1 cellular context compared by ENCODE assay signal in genomic region chr6:36028088-36028886, GRCh38.
A peak's percentile ranks its signal among the peaks of the same experiment; 100 is the strongest.
TF ChIP-seq lines count a peak whose summit lies in the region.

No MANE protein-coding gene starts in this region.

TF ChIP-seq in HepG2, 621 proteins besides CTCF, POLR2A, EP300 and RAD21 (continued from another document):
- TF ChIP-seq, protein P1, sequence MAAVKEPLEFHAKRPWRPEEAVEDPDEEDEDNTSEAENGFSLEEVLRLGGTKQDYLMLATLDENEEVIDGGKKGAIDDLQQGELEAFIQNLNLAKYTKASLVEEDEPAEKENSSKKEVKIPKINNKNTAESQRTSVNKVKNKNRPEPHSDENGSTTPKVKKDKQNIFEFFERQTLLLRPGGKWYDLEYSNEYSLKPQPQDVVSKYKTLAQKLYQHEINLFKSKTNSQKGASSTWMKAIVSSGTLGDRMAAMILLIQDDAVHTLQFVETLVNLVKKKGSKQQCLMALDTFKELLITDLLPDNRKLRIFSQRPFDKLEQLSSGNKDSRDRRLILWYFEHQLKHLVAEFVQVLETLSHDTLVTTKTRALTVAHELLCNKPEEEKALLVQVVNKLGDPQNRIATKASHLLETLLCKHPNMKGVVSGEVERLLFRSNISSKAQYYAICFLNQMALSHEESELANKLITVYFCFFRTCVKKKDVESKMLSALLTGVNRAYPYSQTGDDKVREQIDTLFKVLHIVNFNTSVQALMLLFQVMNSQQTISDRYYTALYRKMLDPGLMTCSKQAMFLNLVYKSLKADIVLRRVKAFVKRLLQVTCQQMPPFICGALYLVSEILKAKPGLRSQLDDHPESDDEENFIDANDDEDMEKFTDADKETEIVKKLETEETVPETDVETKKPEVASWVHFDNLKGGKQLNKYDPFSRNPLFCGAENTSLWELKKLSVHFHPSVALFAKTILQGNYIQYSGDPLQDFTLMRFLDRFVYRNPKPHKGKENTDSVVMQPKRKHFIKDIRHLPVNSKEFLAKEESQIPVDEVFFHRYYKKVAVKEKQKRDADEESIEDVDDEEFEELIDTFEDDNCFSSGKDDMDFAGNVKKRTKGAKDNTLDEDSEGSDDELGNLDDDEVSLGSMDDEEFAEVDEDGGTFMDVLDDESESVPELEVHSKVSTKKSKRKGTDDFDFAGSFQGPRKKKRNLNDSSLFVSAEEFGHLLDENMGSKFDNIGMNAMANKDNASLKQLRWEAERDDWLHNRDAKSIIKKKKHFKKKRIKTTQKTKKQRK (IDR thresholded peaks at IDR 0.05; ENCODE audit: low read length): no peak
- 0 out of 2 replicates have a peak, but pooled peaks have one; percentile 9 for TF ChIP-seq ZFP62 (CRISPR knock-in tag; IDR thresholded peaks at IDR 0.05)
- TF ChIP-seq, protein P2, sequence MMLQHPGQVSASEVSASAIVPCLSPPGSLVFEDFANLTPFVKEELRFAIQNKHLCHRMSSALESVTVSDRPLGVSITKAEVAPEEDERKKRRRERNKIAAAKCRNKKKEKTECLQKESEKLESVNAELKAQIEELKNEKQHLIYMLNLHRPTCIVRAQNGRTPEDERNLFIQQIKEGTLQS (CRISPR knock-in tag; IDR thresholded peaks at IDR 0.05): no peak; the same call in 1 of the 2 replicates
- no peak for TF ChIP-seq ZC3H4 (CRISPR knock-in tag; IDR thresholded peaks at IDR 0.05; ENCODE audit: borderline replicate concordance)
- TF ChIP-seq GATA4 (IDR thresholded peaks at IDR 0.05; ENCODE audit: borderline replicate concordance, low read depth): no peak
- no peak for TF ChIP-seq HNF4G (IDR thresholded peaks at IDR 0.05; ENCODE audit: borderline replicate concordance, low read depth, low read length)
- TF ChIP-seq HNF4G (CRISPR knock-in tag; IDR thresholded peaks at IDR 0.05; ENCODE audit: borderline replicate concordance, low read depth): no peak
- no peak for TF ChIP-seq ZNF614 (CRISPR knock-in tag; IDR thresholded peaks at IDR 0.05; ENCODE audit: borderline replicate concordance)
- 0 out of 2 replicates have a peak, but pooled peaks have one; percentile 89 for TF ChIP-seq ZNF550 (CRISPR knock-in tag; IDR thresholded peaks at IDR 0.05; ENCODE audit: borderline replicate concordance)
- no peak for TF ChIP-seq ZEB1 (IDR thresholded peaks at IDR 0.05; ENCODE audit: insufficient replicate concordance, low read depth)
- TF ChIP-seq ZNF740 (CRISPR knock-in tag; IDR thresholded peaks at IDR 0.05): no peak
- no peak for TF ChIP-seq ZNF83 (CRISPR knock-in tag; IDR thresholded peaks at IDR 0.05; ENCODE audit: borderline replicate concordance)
- TF ChIP-seq NAIF1 (CRISPR knock-in tag; IDR thresholded peaks at IDR 0.05; ENCODE audit: borderline replicate concordance): no peak
- TF ChIP-seq MXD4 (CRISPR knock-in tag; IDR thresholded peaks at IDR 0.05): no peak
- TF ChIP-seq, protein P3, sequence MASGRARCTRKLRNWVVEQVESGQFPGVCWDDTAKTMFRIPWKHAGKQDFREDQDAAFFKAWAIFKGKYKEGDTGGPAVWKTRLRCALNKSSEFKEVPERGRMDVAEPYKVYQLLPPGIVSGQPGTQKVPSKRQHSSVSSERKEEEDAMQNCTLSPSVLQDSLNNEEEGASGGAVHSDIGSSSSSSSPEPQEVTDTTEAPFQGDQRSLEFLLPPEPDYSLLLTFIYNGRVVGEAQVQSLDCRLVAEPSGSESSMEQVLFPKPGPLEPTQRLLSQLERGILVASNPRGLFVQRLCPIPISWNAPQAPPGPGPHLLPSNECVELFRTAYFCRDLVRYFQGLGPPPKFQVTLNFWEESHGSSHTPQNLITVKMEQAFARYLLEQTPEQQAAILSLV (CRISPR knock-in tag; IDR thresholded peaks at IDR 0.05; ENCODE audit: borderline replicate concordance): no peak; the same call in 1 of the 2 replicates
- TF ChIP-seq SOX5 (CRISPR knock-in tag; IDR thresholded peaks at IDR 0.05; ENCODE audit: borderline replicate concordance): no peak
- no peak for TF ChIP-seq ZMYM2 (CRISPR knock-in tag; IDR thresholded peaks at IDR 0.05)
- TF ChIP-seq, protein P4, sequence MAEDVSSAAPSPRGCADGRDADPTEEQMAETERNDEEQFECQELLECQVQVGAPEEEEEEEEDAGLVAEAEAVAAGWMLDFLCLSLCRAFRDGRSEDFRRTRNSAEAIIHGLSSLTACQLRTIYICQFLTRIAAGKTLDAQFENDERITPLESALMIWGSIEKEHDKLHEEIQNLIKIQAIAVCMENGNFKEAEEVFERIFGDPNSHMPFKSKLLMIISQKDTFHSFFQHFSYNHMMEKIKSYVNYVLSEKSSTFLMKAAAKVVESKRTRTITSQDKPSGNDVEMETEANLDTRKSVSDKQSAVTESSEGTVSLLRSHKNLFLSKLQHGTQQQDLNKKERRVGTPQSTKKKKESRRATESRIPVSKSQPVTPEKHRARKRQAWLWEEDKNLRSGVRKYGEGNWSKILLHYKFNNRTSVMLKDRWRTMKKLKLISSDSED (CRISPR knock-in tag; IDR thresholded peaks at IDR 0.05): no peak
- no peak for TF ChIP-seq RBAK (CRISPR knock-in tag; IDR thresholded peaks at IDR 0.05)
- TF ChIP-seq ZNF367 (CRISPR knock-in tag; IDR thresholded peaks at IDR 0.05; ENCODE audit: borderline replicate concordance): no peak
- TF ChIP-seq NFIB (CRISPR knock-in tag; IDR thresholded peaks at IDR 0.05; ENCODE audit: borderline replicate concordance): no peak
- no peak for TF ChIP-seq RNF219 (CRISPR knock-in tag; IDR thresholded peaks at IDR 0.05)
- no peak for TF ChIP-seq NPAS2 (CRISPR knock-in tag; IDR thresholded peaks at IDR 0.05; ENCODE audit: borderline replicate concordance)
- TF ChIP-seq MXI1 (IDR thresholded peaks at IDR 0.05; ENCODE audit: borderline replicate concordance, low read depth, low read length): no peak; the same call in 2 of the 3 replicates
- TF ChIP-seq ARNTL (CRISPR knock-in tag; IDR thresholded peaks at IDR 0.05): no peak
- TF ChIP-seq, protein P5, sequence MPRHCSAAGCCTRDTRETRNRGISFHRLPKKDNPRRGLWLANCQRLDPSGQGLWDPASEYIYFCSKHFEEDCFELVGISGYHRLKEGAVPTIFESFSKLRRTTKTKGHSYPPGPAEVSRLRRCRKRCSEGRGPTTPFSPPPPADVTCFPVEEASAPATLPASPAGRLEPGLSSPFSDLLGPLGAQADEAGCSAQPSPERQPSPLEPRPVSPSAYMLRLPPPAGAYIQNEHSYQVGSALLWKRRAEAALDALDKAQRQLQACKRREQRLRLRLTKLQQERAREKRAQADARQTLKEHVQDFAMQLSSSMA (CRISPR knock-in tag; IDR thresholded peaks at IDR 0.05): peak; percentile 37
- no peak for TF ChIP-seq FOXA1 (IDR thresholded peaks at IDR 0.05)
- TF ChIP-seq FOXA1 (CRISPR knock-in tag; IDR thresholded peaks at IDR 0.05): peak; percentile 22; the same call in 1 of the 2 replicates
- TF ChIP-seq, protein P6, sequence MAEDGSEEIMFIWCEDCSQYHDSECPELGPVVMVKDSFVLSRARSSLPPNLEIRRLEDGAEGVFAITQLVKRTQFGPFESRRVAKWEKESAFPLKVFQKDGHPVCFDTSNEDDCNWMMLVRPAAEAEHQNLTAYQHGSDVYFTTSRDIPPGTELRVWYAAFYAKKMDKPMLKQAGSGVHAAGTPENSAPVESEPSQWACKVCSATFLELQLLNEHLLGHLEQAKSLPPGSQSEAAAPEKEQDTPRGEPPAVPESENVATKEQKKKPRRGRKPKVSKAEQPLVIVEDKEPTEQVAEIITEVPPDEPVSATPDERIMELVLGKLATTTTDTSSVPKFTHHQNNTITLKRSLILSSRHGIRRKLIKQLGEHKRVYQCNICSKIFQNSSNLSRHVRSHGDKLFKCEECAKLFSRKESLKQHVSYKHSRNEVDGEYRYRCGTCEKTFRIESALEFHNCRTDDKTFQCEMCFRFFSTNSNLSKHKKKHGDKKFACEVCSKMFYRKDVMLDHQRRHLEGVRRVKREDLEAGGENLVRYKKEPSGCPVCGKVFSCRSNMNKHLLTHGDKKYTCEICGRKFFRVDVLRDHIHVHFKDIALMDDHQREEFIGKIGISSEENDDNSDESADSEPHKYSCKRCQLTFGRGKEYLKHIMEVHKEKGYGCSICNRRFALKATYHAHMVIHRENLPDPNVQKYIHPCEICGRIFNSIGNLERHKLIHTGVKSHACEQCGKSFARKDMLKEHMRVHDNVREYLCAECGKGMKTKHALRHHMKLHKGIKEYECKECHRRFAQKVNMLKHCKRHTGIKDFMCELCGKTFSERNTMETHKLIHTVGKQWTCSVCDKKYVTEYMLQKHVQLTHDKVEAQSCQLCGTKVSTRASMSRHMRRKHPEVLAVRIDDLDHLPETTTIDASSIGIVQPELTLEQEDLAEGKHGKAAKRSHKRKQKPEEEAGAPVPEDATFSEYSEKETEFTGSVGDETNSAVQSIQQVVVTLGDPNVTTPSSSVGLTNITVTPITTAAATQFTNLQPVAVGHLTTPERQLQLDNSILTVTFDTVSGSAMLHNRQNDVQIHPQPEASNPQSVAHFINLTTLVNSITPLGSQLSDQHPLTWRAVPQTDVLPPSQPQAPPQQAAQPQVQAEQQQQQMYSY (CRISPR knock-in tag; IDR thresholded peaks at IDR 0.05): no peak
- no peak for TF ChIP-seq NFIC (IDR thresholded peaks at IDR 0.05; ENCODE audit: low read length)
- no peak for TF ChIP-seq NR2F6 (IDR thresholded peaks at IDR 0.05)
- no peak for TF ChIP-seq NR2F6 (CRISPR knock-in tag; IDR thresholded peaks at IDR 0.05)
- TF ChIP-seq ZBTB7B (CRISPR knock-in tag; IDR thresholded peaks at IDR 0.05): 0 out of 2 replicates have a peak, but pooled peaks have one; percentile 23
- no peak; the same call in 1 of the 2 replicates for TF ChIP-seq DMAP1 (CRISPR knock-in tag; IDR thresholded peaks at IDR 0.05)
- TF ChIP-seq PLRG1 (conservative IDR thresholded peaks at IDR 0.05): no peak
- no peak for TF ChIP-seq REXO4 (CRISPR knock-in tag; IDR thresholded peaks at IDR 0.05; ENCODE audit: borderline replicate concordance)
- TF ChIP-seq ZNF616 (CRISPR knock-in tag; IDR thresholded peaks at IDR 0.05; ENCODE audit: low read depth): no peak
- TF ChIP-seq HCFC1 (IDR thresholded peaks at IDR 0.05; ENCODE audit: low read depth, low read length): no peak
- 0 out of 2 replicates have a peak, but pooled peaks have one; percentile 54 for TF ChIP-seq KDM3A (CRISPR knock-in tag; IDR thresholded peaks at IDR 0.05; ENCODE audit: low read depth)
- TF ChIP-seq HNRNPLL (IDR thresholded peaks at IDR 0.05; ENCODE audit: low read depth, low read length, poor library complexity, severe bottlenecking): peak; percentile 52
- 0 out of 2 replicates have a peak, but pooled peaks have one; percentile 26 for TF ChIP-seq CBX5 (CRISPR knock-in tag; IDR thresholded peaks at IDR 0.05; ENCODE audit: borderline replicate concordance)
- no peak; the same call in 1 of the 2 replicates for TF ChIP-seq ZSCAN25 (CRISPR knock-in tag; IDR thresholded peaks at IDR 0.05)
- TF ChIP-seq TCF12 (IDR thresholded peaks at IDR 0.05): no peak
- peak; percentile 75; the same call in 1 of the 2 replicates for TF ChIP-seq TCF12 (CRISPR knock-in tag; IDR thresholded peaks at IDR 0.05)
- no peak; the same call in 1 of the 2 replicates for TF ChIP-seq SPEN (CRISPR knock-in tag; IDR thresholded peaks at IDR 0.05; ENCODE audit: low read depth)
- TF ChIP-seq SALL1 (CRISPR knock-in tag; IDR thresholded peaks at IDR 0.05): peak; percentile 47; the same call in 1 of the 2 replicates
- TF ChIP-seq MAFK (conservative IDR thresholded peaks at IDR 0.05 in 1 of 2, IDR thresholded peaks at IDR 0.05 in 1 of 2; ENCODE audit: low read length in 2 of 2): no peak
- 0 out of 2 replicates have a peak, but pooled peaks have one; percentile 15 for TF ChIP-seq PPARG (CRISPR knock-in tag; conservative IDR thresholded peaks at IDR 0.05)
- TF ChIP-seq, protein P7, sequence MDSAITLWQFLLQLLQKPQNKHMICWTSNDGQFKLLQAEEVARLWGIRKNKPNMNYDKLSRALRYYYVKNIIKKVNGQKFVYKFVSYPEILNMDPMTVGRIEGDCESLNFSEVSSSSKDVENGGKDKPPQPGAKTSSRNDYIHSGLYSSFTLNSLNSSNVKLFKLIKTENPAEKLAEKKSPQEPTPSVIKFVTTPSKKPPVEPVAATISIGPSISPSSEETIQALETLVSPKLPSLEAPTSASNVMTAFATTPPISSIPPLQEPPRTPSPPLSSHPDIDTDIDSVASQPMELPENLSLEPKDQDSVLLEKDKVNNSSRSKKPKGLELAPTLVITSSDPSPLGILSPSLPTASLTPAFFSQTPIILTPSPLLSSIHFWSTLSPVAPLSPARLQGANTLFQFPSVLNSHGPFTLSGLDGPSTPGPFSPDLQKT (CRISPR knock-in tag; IDR thresholded peaks at IDR 0.05; ENCODE audit: borderline replicate concordance): no peak
- TF ChIP-seq CHD4 (IDR thresholded peaks at IDR 0.05; ENCODE audit: borderline replicate concordance, low read length): no peak
- peak; percentile 72; the same call in 1 of the 2 replicates for TF ChIP-seq HES4 (CRISPR knock-in tag; IDR thresholded peaks at IDR 0.05; ENCODE audit: borderline replicate concordance)
- no peak; the same call in 1 of the 2 replicates for TF ChIP-seq KLF6 (CRISPR knock-in tag; IDR thresholded peaks at IDR 0.05)
TF ChIP-seq in HepG2: peak in this region for 154.
